In the genomic region with DNA sequence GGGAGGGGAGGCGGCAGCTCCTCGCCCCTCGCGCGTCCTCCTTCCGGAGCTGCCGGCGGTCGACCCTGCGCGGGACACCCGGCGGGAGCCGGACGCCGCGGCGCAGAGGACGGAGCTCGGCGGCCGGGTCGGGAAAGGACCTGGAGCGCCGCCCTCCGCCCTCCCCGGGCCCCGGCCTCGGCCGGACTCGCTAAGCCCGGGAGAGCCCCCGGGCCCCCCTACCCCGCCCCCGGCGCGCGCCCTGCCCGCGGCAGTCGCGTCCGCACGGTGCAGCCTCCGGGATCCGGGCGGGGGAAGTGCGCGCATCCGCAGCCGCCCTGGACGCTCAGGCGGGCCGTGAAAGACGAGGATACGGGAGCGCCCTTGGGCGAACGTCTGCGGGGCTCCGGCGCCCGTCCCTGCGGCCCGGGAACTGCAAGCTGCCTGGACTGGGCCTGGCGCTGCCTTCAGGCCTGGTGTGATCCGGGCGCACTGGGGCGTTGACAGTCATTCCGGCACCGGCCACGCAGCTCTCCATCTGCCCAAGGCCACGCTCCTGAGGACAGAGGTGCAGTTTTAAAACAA, we compare ENCODE assay signal across 8 cellular contexts. TPM values are rescaled to one million over a fixed set of nuclear protein-coding genes. Genes with fewer than 3 reads are reported as not detected.
DNase-seq lines count a peak whose midpoint lies in the region; ATAC-seq and TF ChIP-seq lines count a peak whose summit lies in the region.

No MANE protein-coding gene starts in this region.

- no peaks in the 10 kb centered on the region for H3K27me3 ChIP-seq in heart left ventricle
- H3K27me3 ChIP-seq in prostate gland (replicated peaks; ENCODE audit: insufficient read depth): no peaks in the 10 kb centered on the region

- peak overlapping the region; percentile 61 for H3K4me3 Mint-ChIP-seq in activated T-helper 17 cell treated with anti-CD3 and anti-CD28 coated beads, Interleukin-2, amount 50 U/mL, for 72 hours

- intact Hi-C loops in heart left ventricle (cut with DNase I): loop anchor here in 2 of 10 donors (2.0 kb wide), 1 partner anchor 23 kb away; a partner anchor contains a TSS
- intact Hi-C loops in prostate gland (cut with DNase I): no loop called here

- no peaks in the 10 kb centered on the region for H3K27me3 Mint-ChIP-seq in activated T-helper 17 cell treated with anti-CD3 and anti-CD28 coated beads, Interleukin-2, amount 50 U/mL, for 72 hours

- ATAC-seq in activated T-helper 17 cell treated with anti-CD3 and anti-CD28 coated beads, Interleukin-2, amount 50 U/mL, for 72 hours (replicated peaks): peak; percentile 51
- ATAC-seq in heart left ventricle: peak in 3 of 4 donors; percentile 30 to 35 (median 30)

- no peaks in the 10 kb centered on the region for H3K9me3 ChIP-seq in heart left ventricle
- H3K9me3 ChIP-seq in prostate gland: no peaks in the 10 kb centered on the region

- 0 to 1% (median 1%) methylated on average over 45 to 73 of the region's 73 CpGs; no CpG with 5 or more reads in 1 of the 4 donors for WGBS in heart left ventricle, 4 donors
- 6% methylated on average over 12 of the region's 73 CpGs for WGBS in prostate gland

- DNase-seq in activated CD4-positive, alpha-beta T cell treated with anti-CD3 and anti-CD28 coated beads for 48 hours: peak; percentile 33
- no peak for DNase-seq in activated CD4-positive, alpha-beta T cell treated with anti-CD3 and anti-CD28 coated beads for 1 hour
- DNase-seq in heart left ventricle (peak in 3 of 5 donors; percentile 58 to 76 (median 65)), prostate gland (ENCODE audit: low spot score) (no peak), cortex of kidney (lab: John Stamatoyannopoulos, UW) (no peak), NCI-H2171 (lab: John Stamatoyannopoulos, UW) (no peak), NCI-H446 treated with DMSO at 0.1 percent for 48 hours (lab: John Stamatoyannopoulos, UW) (no peak)

- H3K9me3 Mint-ChIP-seq in activated T-helper 17 cell treated with anti-CD3 and anti-CD28 coated beads, Interleukin-2, amount 50 U/mL, for 72 hours: no peaks in the 10 kb centered on the region

- H3K36me3 ChIP-seq in heart left ventricle (no peaks in the 10 kb centered on the region), prostate gland (no peaks in the 10 kb centered on the region)

- TF ChIP-seq POLR2A in heart left ventricle (IDR thresholded peaks at IDR 0.05): no peak
- TF ChIP-seq POLR2A in prostate gland (IDR thresholded peaks at IDR 0.05): no peak

- no peak overlapping the region for H3K27ac Mint-ChIP-seq in activated T-helper 17 cell treated with anti-CD3 and anti-CD28 coated beads, Interleukin-2, amount 50 U/mL, for 72 hours

- no peaks in the 10 kb centered on the region for H3K36me3 Mint-ChIP-seq in activated T-helper 17 cell treated with anti-CD3 and anti-CD28 coated beads, Interleukin-2, amount 50 U/mL, for 72 hours (ENCODE audit: low read depth)

- H3K27ac ChIP-seq in heart left ventricle (peak overlapping the region; percentile 88 to 99 (median 96)), prostate gland (peak overlapping the region; percentile 88 to 89)

- H3K4me3 ChIP-seq in heart left ventricle: peak overlapping the region; percentile 58 to 99 (median 81)
- peak overlapping the region; percentile 79 to 96 for H3K4me3 ChIP-seq in prostate gland

- H3K4me1 ChIP-seq in heart left ventricle (peaks cover 5 to 60% (median 49%) of the 10 kb centered on the region in 12 donors), prostate gland (replicated peaks) (peaks cover 9% of the 10 kb centered on the region)

- H3K4me1 Mint-ChIP-seq in activated T-helper 17 cell treated with anti-CD3 and anti-CD28 coated beads, Interleukin-2, amount 50 U/mL, for 72 hours: peaks cover 4% of the 10 kb centered on the region

- TF ChIP-seq CTCF in heart left ventricle (IDR thresholded peaks at IDR 0.05) (no peak), prostate gland (IDR thresholded peaks at IDR 0.05) (no peak)

RNA-seq across cellular contexts. Expression of a gene that starts 0.5 kb away (rescaled TPM):
- total RNA-seq in activated T-helper 17 cell treated with anti-CD3 and anti-CD28 coated beads, Interleukin-2, amount 50 U/mL, for 72 hours: 1 to 10 TPM; 7.8 to 9.7 TPM
- 10 to 100 TPM; 38.7 to 66.5 (median 47.5) TPM for total RNA-seq in heart left ventricle
- 10 to 100 TPM; 17.9 to 39.1 TPM for polyA plus RNA-seq in heart left ventricle
- 10 to 100 TPM; 24.5 to 55.2 TPM for total RNA-seq in prostate gland

RNA-seq across cellular contexts. Expression of a gene that starts 23.1 kb away (rescaled TPM):
- total RNA-seq in activated T-helper 17 cell treated with anti-CD3 and anti-CD28 coated beads, Interleukin-2, amount 50 U/mL, for 72 hours: 10 to 100 TPM; 28.2 to 37.7 TPM
- total RNA-seq in heart left ventricle (10 to 100 TPM; 15.5 to 34.3 (median 19.9) TPM), prostate gland (10 to 100 TPM; 44.7 to 65.1 TPM)
- polyA plus RNA-seq in heart left ventricle: 10 to 100 TPM; 11.6 to 37.0 TPM

Comparison
In these comparisons a context has a peak if more than half of its experiments do, and no peak if none do; other contexts are left out.
1. DNase-seq: peak in activated CD4-positive, alpha-beta T cell treated with anti-CD3 and anti-CD28 coated beads for 48 hours (single experiment) and heart left ventricle (3 of 5); none in activated CD4-positive, alpha-beta T cell treated with anti-CD3 and anti-CD28 coated beads for 1 hour (single experiment), prostate gland (single experiment), cortex of kidney (single experiment), NCI-H2171 (single experiment) and NCI-H446 treated with DMSO at 0.1 percent for 48 hours (single experiment).